In genomic region chr13:37870895-37871550, GRCh38 we compare ENCODE assay signal across 14 cellular contexts. TPM values are rescaled to one million over a fixed set of nuclear protein-coding genes. Genes with fewer than 3 reads are reported as not detected.
DNase-seq lines count a peak whose midpoint lies in the region; FAIRE-seq and TF ChIP-seq lines count a peak whose summit lies in the region.
"Had no signal": no experiment of that assay in that cellular context is flagged by ENCODE, and none has a peak within 500 bp of the region (broad histone marks: within the 10 kb centered on the region; RNA-seq: fewer than 3 reads in every experiment).

No MANE protein-coding gene starts in this region.

- H3K9ac ChIP-seq in HUES6 (ENCODE audit: low read length) (no peak overlapping the region), mesenchymal stem cell (ENCODE audit: low read length) (peak overlapping the region; percentile 48)
- H3K9ac ChIP-seq: BLaER1 treated with 17β-estradiol and CSF1 and Interleukin-3, amounts not matched to agents 10 nM and 100 nM had no signal

- H2AFZ ChIP-seq in ACC112 (ENCODE audit: low read length, unreplicated experiment) (peak overlapping the region; percentile 58), mesenchymal stem cell (ENCODE audit: low read depth, low read length) (no peak overlapping the region)

- H3K18ac ChIP-seq in mesenchymal stem cell (ENCODE audit: low read depth in 1 of 2, low read length in 2 of 2) = peak overlapping the region; percentile 13 to 42

- H2BK120ac ChIP-seq in mesenchymal stem cell (ENCODE audit: low read depth, low read length) = no peak overlapping the region

- peak overlapping the region; percentile 54 for H3K27ac ChIP-seq in ACC112 (ENCODE audit: low read depth, low read length)
- no peak overlapping the region for H3K27ac ChIP-seq in HUES6 (ENCODE audit: low read depth, low read length)
- H3K27ac ChIP-seq in mesenchymal stem cell (ENCODE audit: low read length, poor library complexity, severe bottlenecking) = peak overlapping the region; percentile 53
- H3K27ac ChIP-seq: BLaER1 treated with 17β-estradiol and CSF1 and Interleukin-3, amounts not matched to agents 10 nM and 100 nM; HL-60 had no signal

- no peak overlapping the region for H2AK5ac ChIP-seq in mesenchymal stem cell (ENCODE audit: low read length, severe bottlenecking)

- TF ChIP-seq CTCF in cardiac fibroblast (IDR thresholded peaks at IDR 0.05; ENCODE audit: low read depth, low read length) = no peak

- no peak overlapping the region for H2BK12ac ChIP-seq in mesenchymal stem cell (ENCODE audit: low read length in 2 of 2)

- peak overlapping the region; percentile 75 for H3K4me2 ChIP-seq in mesenchymal stem cell (ENCODE audit: low read length, poor library complexity, severe bottlenecking)
- H3K4me2 ChIP-seq: BLaER1 treated with 17β-estradiol and CSF1 and Interleukin-3, amounts not matched to agents 10 nM and 100 nM had no signal

- no peak overlapping the region for H4K8ac ChIP-seq in mesenchymal stem cell (ENCODE audit: low read length)

- H3K4ac ChIP-seq in mesenchymal stem cell (ENCODE audit: low read depth in 1 of 2, low read length in 2 of 2) = no peak overlapping the region

- 8% methylated on average over 8 of the region's 10 CpGs for WGBS in mesenchymal stem cell

- H3K36me3 ChIP-seq in ACC112 (ENCODE audit: insufficient read depth, low read length) = no peaks in the 10 kb centered on the region
- H3K36me3 ChIP-seq in HUES6 (ENCODE audit: control insufficient read depth, insufficient read depth, low read length) = no peaks in the 10 kb centered on the region
- no peaks in the 10 kb centered on the region for H3K36me3 ChIP-seq in mesenchymal stem cell (ENCODE audit: control insufficient read depth in 1 of 2, insufficient read depth in 2 of 2, low read depth in 1 of 2, low read length in 2 of 2)
- H3K36me3 ChIP-seq: BLaER1 treated with 17β-estradiol and CSF1 and Interleukin-3, amounts not matched to agents 10 nM and 100 nM had no signal

- H3K4me1 ChIP-seq in ACC112 (ENCODE audit: control insufficient read depth, insufficient read depth, low read length, unreplicated experiment) (peaks cover 17% of the 10 kb centered on the region), HUES6 (ENCODE audit: control insufficient read depth, insufficient read depth, low read length) (peaks cover 9% of the 10 kb centered on the region), mesenchymal stem cell (ENCODE audit: control insufficient read depth, insufficient read depth, low read depth, low read length) (peaks cover 15% of the 10 kb centered on the region)
- H3K4me1 ChIP-seq: BLaER1 treated with 17β-estradiol and CSF1 and Interleukin-3, amounts not matched to agents 10 nM and 100 nM had no signal

- no peak overlapping the region for H3K14ac ChIP-seq in mesenchymal stem cell (ENCODE audit: low read length in 2 of 2)

- DNase-seq in cardiac fibroblast (ENCODE audit: low read depth in 2 of 2) (peak; percentile 74 to 78), mesenchymal stem cell (peak; percentile 81), inferior parietal cortex (ENCODE audit: extremely low spot score) (no peak), GM12892 (ENCODE audit: insufficient read length) (no peak), NCI-H187 treated with DMSO at 0.1 percent for 48 hours (lab: John Stamatoyannopoulos, UW) (no peak), C1 segment of cervical spinal cord (lab: John Stamatoyannopoulos, UW) (no peak)
- DNase-seq: activated T-cell treated with anti-CD3 and anti-CD28 coated beads, Interleukin-2, amount 50 U/mL, for 1 hour; NCI-H2171; stimulated activated CD4-positive, alpha-beta T cell treated with anti-CD3 and anti-CD28 coated beads, Interleukin-2, amount 100 ng/mL, for 48 hours had no signal

- FAIRE-seq in GM12892 (lab: Jason Lieb, UNC) = no peak
- FAIRE-seq: GM18507 had no signal

- no peak overlapping the region for H2BK5ac ChIP-seq in mesenchymal stem cell (ENCODE audit: low read depth, low read length, poor library complexity, severe bottlenecking)

- no peak overlapping the region for H2BK15ac ChIP-seq in mesenchymal stem cell (ENCODE audit: low read depth, poor library complexity, severe bottlenecking)

- no peaks in the 10 kb centered on the region for H3K79me2 ChIP-seq in ACC112 (ENCODE audit: control insufficient read depth, insufficient read depth, low read length, unreplicated experiment)

- H4K91ac ChIP-seq in mesenchymal stem cell (ENCODE audit: low read length) = no peak overlapping the region

- H3K79me1 ChIP-seq in mesenchymal stem cell (replicated peaks; ENCODE audit: low read length, poor library complexity, severe bottlenecking) = no peaks in the 10 kb centered on the region

- H3K23ac ChIP-seq in mesenchymal stem cell (ENCODE audit: low read length in 2 of 2) = no peak overlapping the region

- TF ChIP-seq POLR2A in GM12892 (IDR thresholded peaks at IDR 0.05; ENCODE audit: low read depth, low read length) = no peak

- H3K9me3 ChIP-seq in HUES6 (ENCODE audit: control insufficient read depth, insufficient read depth, low read depth, low read length) = no peaks in the 10 kb centered on the region
- H3K9me3 ChIP-seq in mesenchymal stem cell (ENCODE audit: control insufficient read depth, low read length) = no peaks in the 10 kb centered on the region

- no peaks in the 10 kb centered on the region for H3K27me3 ChIP-seq in ACC112 (ENCODE audit: insufficient read depth, low read length)
- peaks cover 30% of the 10 kb centered on the region for H3K27me3 ChIP-seq in HUES6 (ENCODE audit: control insufficient read depth, insufficient read depth, low read length)
- H3K27me3 ChIP-seq in mesenchymal stem cell (ENCODE audit: control insufficient read depth in 1 of 2, insufficient read depth in 1 of 2, low read length in 2 of 2) = no peaks in the 10 kb centered on the region
- H3K27me3 ChIP-seq: BLaER1 treated with 17β-estradiol and CSF1 and Interleukin-3, amounts not matched to agents 10 nM and 100 nM had no signal

- H3K4me3 ChIP-seq in ACC112 (ENCODE audit: low read depth, low read length) (peak overlapping the region; percentile 88), HUES6 (ENCODE audit: low read depth, low read length) (peak overlapping the region; percentile 84; the same call in 1 of the 2 replicates), cardiac fibroblast (replicated peaks in 1 of 2; ENCODE audit: low read depth in 2 of 2, low read length in 2 of 2) (peak overlapping the region; percentile 6 to 71), mesenchymal stem cell (ENCODE audit: insufficient read depth in 1 of 2, low read depth in 1 of 2, low read length in 2 of 2) (peak overlapping the region in 1 of 2 experiments; percentile 91)
- H3K4me3 ChIP-seq: BLaER1 treated with 17β-estradiol and CSF1 and Interleukin-3, amounts not matched to agents 10 nM and 100 nM had no signal

RNA-seq across cellular contexts. Expression of gene TRPC4, which starts 1.5 kb away (rescaled TPM):
- 3.0 TPM for polyA plus RNA-seq in mesenchymal stem cell (2013, experiment 1 of 2)
- 2.7 TPM for polyA plus RNA-seq in mesenchymal stem cell (2013, experiment 2 of 2)
- not detected for polyA plus RNA-seq in GM12892 (2012; ENCODE audit: missing spikeins)

Comparison
In these comparisons a context has a peak if more than half of its experiments do, and no peak if none do; other contexts are left out.
1. DNase-seq: peak in cardiac fibroblast (2 of 2) and mesenchymal stem cell (single experiment); none in inferior parietal cortex (single experiment), GM12892 (single experiment), NCI-H187 treated with DMSO at 0.1 percent for 48 hours (single experiment) and C1 segment of cervical spinal cord (0 of 14).